In the genomic region with DNA sequence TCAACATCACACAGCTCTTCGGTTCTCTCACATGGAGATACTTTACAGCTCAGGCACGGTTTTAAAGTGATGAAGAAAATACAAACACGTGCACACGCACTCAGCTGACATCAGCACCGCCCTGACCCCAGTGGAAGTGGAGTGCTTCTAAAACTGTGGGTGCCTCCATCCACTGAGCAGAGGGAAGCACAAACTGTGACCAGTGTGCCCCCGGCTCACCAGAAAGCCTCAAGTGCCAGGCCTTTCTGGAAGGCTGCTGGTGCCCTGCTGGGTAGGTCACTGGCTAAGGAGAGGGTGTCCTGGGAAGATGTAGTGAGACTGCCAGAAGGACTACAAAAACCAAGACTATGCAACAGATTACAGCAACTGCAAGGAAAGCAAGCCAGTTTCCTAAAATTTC, we compare ENCODE assay signal across 20 cellular contexts.
DNase-seq lines count a peak whose midpoint lies in the region; ATAC-seq and TF ChIP-seq lines count a peak whose summit lies in the region.
"Had no signal": no experiment of that assay in that cellular context is flagged by ENCODE, and none has a peak within 500 bp of the region (broad histone marks: within the 10 kb centered on the region; RNA-seq: fewer than 3 reads in every experiment).

No MANE protein-coding gene starts in this region.

- H4K20me1 ChIP-seq in osteoblast (ENCODE audit: insufficient read depth, low read length): no peaks in the 10 kb centered on the region

- TF ChIP-seq POLR2A in esophagus muscularis mucosa (IDR thresholded peaks at IDR 0.05; ENCODE audit: low read depth): no peak

- H3K36me3 ChIP-seq in esophagus muscularis mucosa (no peaks in the 10 kb centered on the region), osteoblast (ENCODE audit: insufficient read depth, low read length) (no peaks in the 10 kb centered on the region)
- H3K36me3 ChIP-seq: SJSA1 had no signal

- H3K4me1 ChIP-seq in esophagus muscularis mucosa (peaks cover 0 to 7% (median 0%) of the 10 kb centered on the region in 4 donors), osteoblast (ENCODE audit: insufficient read depth, low read length) (no peaks in the 10 kb centered on the region)
- H3K4me1 ChIP-seq: SJSA1 had no signal

- peaks cover 0 to 2% of the 10 kb centered on the region in 2 donors for H3K27me3 Mint-ChIP-seq in natural killer cell (ENCODE audit: low read depth in 2 of 2)
- H3K27me3 Mint-ChIP-seq: CD4-positive, CD25-positive, alpha-beta regulatory T cell; IgD-negative memory B cell had no signal

- in situ Hi-C loops in G401 (cut with HindIII; ENCODE audit: low sequenced_read_pairs) (no loop called here), astrocyte of the spinal cord (cut with HindIII; ENCODE audit: low sequenced_read_pairs) (no loop called here)

- TF ChIP-seq CTCF in astrocyte of the spinal cord (IDR thresholded peaks at IDR 0.05; ENCODE audit: low read depth, low read length) (no peak), esophagus muscularis mucosa (IDR thresholded peaks at IDR 0.05) (no peak), osteoblast (IDR thresholded peaks at IDR 0.05; ENCODE audit: extremely low read depth, low read depth, low read length) (no peak), natural killer cell (IDR thresholded peaks at IDR 0.05) (no peak)

- H3K27me3 ChIP-seq in esophagus muscularis mucosa (no peaks in the 10 kb centered on the region), osteoblast (ENCODE audit: insufficient read depth, low read length) (no peaks in the 10 kb centered on the region)
- H3K27me3 ChIP-seq: SJSA1 had no signal

- H3K27ac ChIP-seq in esophagus muscularis mucosa (replicated peaks in 1 of 4): no peak overlapping the region
- no peak overlapping the region for H3K27ac ChIP-seq in osteoblast (ENCODE audit: low read depth, low read length)
- H3K27ac ChIP-seq: HL-60, KMS-11, SJSA1 had no signal

- H3K36me3 Mint-ChIP-seq in natural killer cell: no peaks in the 10 kb centered on the region
- H3K36me3 Mint-ChIP-seq: CD4-positive, CD25-positive, alpha-beta regulatory T cell; IgD-negative memory B cell had no signal

- intact Hi-C loops in esophagus muscularis mucosa (cut with DNase I) (no loop called here), natural killer cell (cut with micrococcal nuclease) (no loop called here)

- H3K9me3 Mint-ChIP-seq in natural killer cell: no peaks in the 10 kb centered on the region
- H3K9me3 Mint-ChIP-seq: CD4-positive, CD25-positive, alpha-beta regulatory T cell; H9 had no signal

- no peak overlapping the region for H3K4me3 ChIP-seq in astrocyte of the spinal cord (ENCODE audit: low read depth, low read length)
- H3K4me3 ChIP-seq in esophagus muscularis mucosa: no peak overlapping the region
- H3K4me3 ChIP-seq in osteoblast (ENCODE audit: insufficient read depth, low read length): no peak overlapping the region
- H3K4me3 ChIP-seq: SJSA1 had no signal

- H3K4me3 Mint-ChIP-seq in natural killer cell: no peak overlapping the region
- H3K4me3 Mint-ChIP-seq: CD4-positive, CD25-positive, alpha-beta regulatory T cell; IgD-negative memory B cell had no signal

- no peaks in the 10 kb centered on the region for H3K79me2 ChIP-seq in osteoblast (ENCODE audit: insufficient read depth, low read length)

- TF ChIP-seq EP300 in esophagus muscularis mucosa (IDR thresholded peaks at IDR 0.05): no peak

- 91% methylated on average over 5 of the region's 6 CpGs for WGBS in esophagus muscularis mucosa

- DNase-seq in G401 (ENCODE audit: low spot score): peak; percentile 34
- peak; percentile 4 for DNase-seq in astrocyte of the spinal cord (ENCODE audit: low read depth, low spot score)
- peak; percentile 80 for DNase-seq in esophagus muscularis mucosa (ENCODE audit: extremely low spot score)
- peak; percentile 38 for DNase-seq in osteoblast (ENCODE audit: insufficient read length, low spot score, missing footprints)
- DNase-seq in natural killer cell: no peak
- no peak for DNase-seq in NCI-H524 treated with DMSO at 0.1 percent for 48 hours (lab: John Stamatoyannopoulos, UW)
- DNase-seq: CD4-positive, CD25-positive, alpha-beta regulatory T cell; DMS153; DND-41; H9; MM.1S; NCI-H446 treated with DMSO at 0.1 percent for 48 hours; Right ventricle myocardium superior; RPMI8226 had no signal

- ATAC-seq in natural killer cell: no peak
- ATAC-seq in GM21717 (IDR thresholded peaks at IDR 0.05; ENCODE audit: unreplicated experiment): no peak
- no peak for ATAC-seq in HG02870 (IDR thresholded peaks at IDR 0.05; ENCODE audit: unreplicated experiment)

- H3K9me3 ChIP-seq in esophagus muscularis mucosa (no peaks in the 10 kb centered on the region), osteoblast (ENCODE audit: low read depth, low read length) (no peaks in the 10 kb centered on the region)
- H3K9me3 ChIP-seq: SJSA1 had no signal

- H3K4me2 ChIP-seq in osteoblast (ENCODE audit: insufficient read depth, low read length): no peak overlapping the region
- H3K4me2 ChIP-seq: KMS-11 had no signal

- no peak overlapping the region for H3K27ac Mint-ChIP-seq in natural killer cell
- H3K27ac Mint-ChIP-seq: CD4-positive, CD25-positive, alpha-beta regulatory T cell; H9; IgD-negative memory B cell had no signal

- H3K4me1 Mint-ChIP-seq in natural killer cell: no peaks in the 10 kb centered on the region
- H3K4me1 Mint-ChIP-seq: CD4-positive, CD25-positive, alpha-beta regulatory T cell; IgD-negative memory B cell had no signal

- no peak overlapping the region for H2AFZ ChIP-seq in osteoblast (ENCODE audit: low read length)

Comparison
In these comparisons a context has a peak if more than half of its experiments do, and no peak if none do; other contexts are left out.
1. DNase-seq: peak in G401 (single experiment), astrocyte of the spinal cord (single experiment), esophagus muscularis mucosa (single experiment) and osteoblast (single experiment); none in natural killer cell (single experiment) and NCI-H524 treated with DMSO at 0.1 percent for 48 hours (single experiment).